ENCODE assay signal across 1 cellular context in the genomic region with DNA sequence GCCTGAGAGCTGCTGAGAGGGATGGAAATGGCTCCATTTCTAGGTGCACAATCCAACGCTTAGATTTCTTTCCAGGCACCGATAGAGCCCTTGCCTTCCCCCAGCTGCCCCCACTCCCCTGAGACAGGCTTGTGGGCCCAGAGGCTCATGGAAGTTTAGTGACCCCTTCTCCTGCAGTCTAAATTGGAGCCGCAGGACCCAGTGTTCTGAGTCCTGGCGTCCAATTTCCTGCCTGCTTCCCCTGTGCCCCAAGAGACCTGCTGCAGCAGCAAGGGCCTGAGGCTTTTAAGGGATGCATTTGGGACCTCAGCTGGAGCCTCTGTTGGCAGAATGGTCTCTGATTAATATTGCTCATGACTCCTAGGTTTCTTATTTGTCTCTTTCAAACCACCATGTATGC.
TF ChIP-seq lines count a peak whose summit lies in the region.

No MANE protein-coding gene starts in this region.

TF ChIP-seq in GM23338, 12 proteins besides CTCF, POLR2A, EP300 and RAD21 (continued from another document):
- TF ChIP-seq, protein P1, sequence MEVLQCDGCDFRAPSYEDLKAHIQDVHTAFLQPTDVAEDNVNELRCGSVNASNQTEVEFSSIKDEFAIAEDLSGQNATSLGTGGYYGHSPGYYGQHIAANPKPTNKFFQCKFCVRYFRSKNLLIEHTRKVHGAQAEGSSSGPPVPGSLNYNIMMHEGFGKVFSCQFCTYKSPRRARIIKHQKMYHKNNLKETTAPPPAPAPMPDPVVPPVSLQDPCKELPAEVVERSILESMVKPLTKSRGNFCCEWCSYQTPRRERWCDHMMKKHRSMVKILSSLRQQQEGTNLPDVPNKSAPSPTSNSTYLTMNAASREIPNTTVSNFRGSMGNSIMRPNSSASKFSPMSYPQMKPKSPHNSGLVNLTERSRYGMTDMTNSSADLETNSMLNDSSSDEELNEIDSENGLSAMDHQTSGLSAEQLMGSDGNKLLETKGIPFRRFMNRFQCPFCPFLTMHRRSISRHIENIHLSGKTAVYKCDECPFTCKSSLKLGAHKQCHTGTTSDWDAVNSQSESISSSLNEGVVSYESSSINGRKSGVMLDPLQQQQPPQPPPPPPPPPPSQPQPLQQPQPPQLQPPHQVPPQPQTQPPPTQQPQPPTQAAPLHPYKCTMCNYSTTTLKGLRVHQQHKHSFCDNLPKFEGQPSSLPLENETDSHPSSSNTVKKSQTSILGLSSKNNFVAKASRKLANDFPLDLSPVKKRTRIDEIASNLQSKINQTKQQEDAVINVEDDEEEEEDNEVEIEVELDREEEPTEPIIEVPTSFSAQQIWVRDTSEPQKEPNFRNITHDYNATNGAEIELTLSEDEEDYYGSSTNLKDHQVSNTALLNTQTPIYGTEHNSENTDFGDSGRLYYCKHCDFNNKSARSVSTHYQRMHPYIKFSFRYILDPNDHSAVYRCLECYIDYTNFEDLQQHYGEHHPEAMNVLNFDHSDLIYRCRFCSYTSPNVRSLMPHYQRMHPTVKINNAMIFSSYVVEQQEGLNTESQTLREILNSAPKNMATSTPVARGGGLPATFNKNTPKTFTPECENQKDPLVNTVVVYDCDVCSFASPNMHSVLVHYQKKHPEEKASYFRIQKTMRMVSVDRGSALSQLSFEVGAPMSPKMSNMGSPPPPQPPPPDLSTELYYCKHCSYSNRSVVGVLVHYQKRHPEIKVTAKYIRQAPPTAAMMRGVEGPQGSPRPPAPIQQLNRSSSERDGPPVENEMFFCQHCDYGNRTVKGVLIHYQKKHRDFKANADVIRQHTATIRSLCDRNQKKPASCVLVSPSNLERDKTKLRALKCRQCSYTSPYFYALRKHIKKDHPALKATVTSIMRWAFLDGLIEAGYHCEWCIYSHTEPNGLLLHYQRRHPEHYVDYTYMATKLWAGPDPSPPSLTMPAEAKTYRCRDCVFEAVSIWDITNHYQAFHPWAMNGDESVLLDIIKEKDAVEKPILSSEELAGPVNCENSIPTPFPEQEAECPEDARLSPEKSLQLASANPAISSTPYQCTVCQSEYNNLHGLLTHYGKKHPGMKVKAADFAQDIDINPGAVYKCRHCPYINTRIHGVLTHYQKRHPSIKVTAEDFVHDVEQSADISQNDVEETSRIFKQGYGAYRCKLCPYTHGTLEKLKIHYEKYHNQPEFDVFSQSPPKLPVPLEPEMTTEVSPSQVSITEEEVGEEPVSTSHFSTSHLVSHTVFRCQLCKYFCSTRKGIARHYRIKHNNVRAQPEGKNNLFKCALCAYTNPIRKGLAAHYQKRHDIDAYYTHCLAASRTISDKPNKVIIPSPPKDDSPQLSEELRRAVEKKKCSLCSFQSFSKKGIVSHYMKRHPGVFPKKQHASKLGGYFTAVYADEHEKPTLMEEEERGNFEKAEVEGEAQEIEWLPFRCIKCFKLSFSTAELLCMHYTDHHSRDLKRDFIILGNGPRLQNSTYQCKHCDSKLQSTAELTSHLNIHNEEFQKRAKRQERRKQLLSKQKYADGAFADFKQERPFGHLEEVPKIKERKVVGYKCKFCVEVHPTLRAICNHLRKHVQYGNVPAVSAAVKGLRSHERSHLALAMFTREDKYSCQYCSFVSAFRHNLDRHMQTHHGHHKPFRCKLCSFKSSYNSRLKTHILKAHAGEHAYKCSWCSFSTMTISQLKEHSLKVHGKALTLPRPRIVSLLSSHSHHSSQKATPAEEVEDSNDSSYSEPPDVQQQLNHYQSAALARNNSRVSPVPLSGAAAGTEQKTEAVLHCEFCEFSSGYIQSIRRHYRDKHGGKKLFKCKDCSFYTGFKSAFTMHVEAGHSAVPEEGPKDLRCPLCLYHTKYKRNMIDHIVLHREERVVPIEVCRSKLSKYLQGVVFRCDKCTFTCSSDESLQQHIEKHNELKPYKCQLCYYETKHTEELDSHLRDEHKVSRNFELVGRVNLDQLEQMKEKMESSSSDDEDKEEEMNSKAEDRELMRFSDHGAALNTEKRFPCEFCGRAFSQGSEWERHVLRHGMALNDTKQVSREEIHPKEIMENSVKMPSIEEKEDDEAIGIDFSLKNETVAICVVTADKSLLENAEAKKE (CRISPR knock-in tag; IDR thresholded peaks at IDR 0.05), result no peak
- no peak for TF ChIP-seq STAT1 (IDR thresholded peaks at IDR 0.05; ENCODE audit: unreplicated experiment)
- TF ChIP-seq POLR2AphosphoS5 (IDR thresholded peaks at IDR 0.05; ENCODE audit: low read depth), result no peak
- TF ChIP-seq EZH2phosphoT487 (IDR thresholded peaks at IDR 0.05; ENCODE audit: unreplicated experiment), result no peak
- TF ChIP-seq, protein P2, sequence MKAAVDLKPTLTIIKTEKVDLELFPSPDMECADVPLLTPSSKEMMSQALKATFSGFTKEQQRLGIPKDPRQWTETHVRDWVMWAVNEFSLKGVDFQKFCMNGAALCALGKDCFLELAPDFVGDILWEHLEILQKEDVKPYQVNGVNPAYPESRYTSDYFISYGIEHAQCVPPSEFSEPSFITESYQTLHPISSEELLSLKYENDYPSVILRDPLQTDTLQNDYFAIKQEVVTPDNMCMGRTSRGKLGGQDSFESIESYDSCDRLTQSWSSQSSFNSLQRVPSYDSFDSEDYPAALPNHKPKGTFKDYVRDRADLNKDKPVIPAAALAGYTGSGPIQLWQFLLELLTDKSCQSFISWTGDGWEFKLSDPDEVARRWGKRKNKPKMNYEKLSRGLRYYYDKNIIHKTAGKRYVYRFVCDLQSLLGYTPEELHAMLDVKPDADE (IDR thresholded peaks at IDR 0.05), result no peak
- no peak for TF ChIP-seq EZH2 (IDR thresholded peaks at IDR 0.05; ENCODE audit: low read depth, unreplicated experiment)
- TF ChIP-seq CREB1 (CRISPR knock-in tag; IDR thresholded peaks at IDR 0.05; ENCODE audit: low read depth), result no peak
- no peak for TF ChIP-seq ZNF114 (CRISPR knock-in tag; IDR thresholded peaks at IDR 0.05)
TF ChIP-seq in GM23338: peak in this region for 0.
